Comparison of ENCODE assay signal across 8 cellular contexts in genomic region chr19:54029930-54030490, GRCh38. TPM values are rescaled to one million over a fixed set of nuclear protein-coding genes. Genes with fewer than 3 reads are reported as not detected.
DNase-seq lines count a peak whose midpoint lies in the region; ATAC-seq, FAIRE-seq and TF ChIP-seq lines count a peak whose summit lies in the region.

No MANE protein-coding gene starts in this region.

- intact Hi-C loops in activated CD4-positive, alpha-beta memory T cell treated with anti-CD3 and anti-CD28 coated beads for 36 hours (cut with micrococcal nuclease), result no loop called here
- intact Hi-C loops in natural killer cell (cut with micrococcal nuclease), result no loop called here

- H3K56ac ChIP-seq in H1 (replicated peaks; ENCODE audit: insufficient read length, low read depth, low read length), result no peak overlapping the region

- H4K8ac ChIP-seq in H1 (ENCODE audit: extremely low read depth, insufficient read depth, low read length), result no peak overlapping the region

- WGBS in H1 (ENCODE audit: extremely low coverage in 1 of 2, insufficient coverage in 1 of 2, insufficient read length in 1 of 2, insufficient replicate concordance in 2 of 2, low coverage in 1 of 2, low lambda C conversion rate in 2 of 2, missing lambda C conversion rate in 1 of 2), 2 experiments, result 43% methylated on average over 9 of the region's 9 CpGs; no CpG with 5 or more reads in 1 of the 2 experiments

- no peak overlapping the region for H3K4ac ChIP-seq in H1 (replicated peaks; ENCODE audit: insufficient read length, low read depth, low read length)

- no peaks in the 10 kb centered on the region for H3K9me3 Mint-ChIP-seq in activated CD4-positive, alpha-beta memory T cell treated with anti-CD3 and anti-CD28 coated beads for 36 hours
- no peaks in the 10 kb centered on the region for H3K9me3 Mint-ChIP-seq in natural killer cell

- no peak overlapping the region for H3K9ac ChIP-seq in H1 (replicated peaks in 1 of 4; ENCODE audit: extremely low read depth in 1 of 4, low read depth in 3 of 4, low read length in 3 of 4)

- TF ChIP-seq POLR2A in H1 (IDR thresholded peaks at IDR 0.05; ENCODE audit: control extremely low read depth in 1 of 2, low read depth in 2 of 2, low read length in 2 of 2), result no peak

- no peaks in the 10 kb centered on the region for H3K23me2 ChIP-seq in H1 (ENCODE audit: low read depth, low read length)

- peak; percentile 82 to 85 for TF ChIP-seq RAD21 in H1 (IDR thresholded peaks at IDR 0.05 in 1 of 2, conservative IDR thresholded peaks at IDR 0.05 in 1 of 2; ENCODE audit: low read depth in 2 of 2, low read length in 2 of 2)

- no peaks in the 10 kb centered on the region for H3K79me2 ChIP-seq in H1 (ENCODE audit: control insufficient read depth in 1 of 2, insufficient read depth in 2 of 2, low read length in 2 of 2)

- no peak for TF ChIP-seq EP300 in H1 (IDR thresholded peaks at IDR 0.05; ENCODE audit: borderline replicate concordance in 1 of 2, low read depth in 2 of 2, low read length in 2 of 2)

- no peak overlapping the region for H4K5ac ChIP-seq in H1 (ENCODE audit: insufficient read length, low read depth, low read length)

- FAIRE-seq in H1 (lab: Jason Lieb, UNC), result peak; percentile 95

- H2BK5ac ChIP-seq in H1 (ENCODE audit: low read depth, low read length), result no peak overlapping the region; the same call in 1 of the 2 replicates

- TF ChIP-seq CTCF in H1 (IDR thresholded peaks at IDR 0.05; ENCODE audit: control extremely low read depth in 1 of 3, insufficient read depth in 1 of 3, low read depth in 1 of 3, low read length in 3 of 3) (peak; percentile 43 to 79 (median 75)), natural killer cell (IDR thresholded peaks at IDR 0.05) (peak; percentile 58)

- no peaks in the 10 kb centered on the region for H3K4me1 Mint-ChIP-seq in activated CD4-positive, alpha-beta memory T cell treated with anti-CD3 and anti-CD28 coated beads for 36 hours (ENCODE audit: low read depth)
- H3K4me1 Mint-ChIP-seq in natural killer cell, result peaks cover 9% of the 10 kb centered on the region in 2 donors

- no peaks in the 10 kb centered on the region for H3K9me3 ChIP-seq in H1 (ENCODE audit: insufficient read depth in 2 of 2, low read depth in 1 of 2, low read length in 1 of 2)

- H2BK20ac ChIP-seq in H1 (ENCODE audit: low read length), result 0 out of 2 replicates have a peak overlapping the region, but pooled peaks have one; percentile 86

- H2AFZ ChIP-seq in H1 (ENCODE audit: low read length), result no peak overlapping the region

- H3K27me3 ChIP-seq in H1 (replicated peaks in 1 of 4; ENCODE audit: control insufficient read depth in 3 of 4, extremely low read depth in 1 of 4, insufficient read depth in 3 of 4, low read length in 3 of 4), result no peaks in the 10 kb centered on the region

- no peak overlapping the region for H3K14ac ChIP-seq in H1 (ENCODE audit: insufficient read length)

- H2BK12ac ChIP-seq in H1 (ENCODE audit: low read depth, low read length), result no peak overlapping the region

- ATAC-seq in natural killer cell (peak in 1 of 3 donors; percentile 45), HG03108 (IDR thresholded peaks at IDR 0.05; ENCODE audit: unreplicated experiment) (no peak)

- no peaks in the 10 kb centered on the region for H4K20me1 ChIP-seq in H1 (replicated peaks in 1 of 2; ENCODE audit: control insufficient read depth in 1 of 2, insufficient read depth in 2 of 2, low read length in 2 of 2)

- no peak overlapping the region for H2AK5ac ChIP-seq in H1 (ENCODE audit: low read depth, low read length)

- no peak overlapping the region for H3K27ac Mint-ChIP-seq in activated CD4-positive, alpha-beta memory T cell treated with anti-CD3 and anti-CD28 coated beads for 36 hours
- no peak overlapping the region for H3K27ac Mint-ChIP-seq in natural killer cell

- POLR2A ChIA-PET in activated CD4-positive, alpha-beta memory T cell treated with anti-CD3 and anti-CD28 coated beads for 36 hours (lab: Charles Lee), result no interaction called here
- POLR2A ChIA-PET in H1 (lab: Charles Lee; ENCODE audit: partially characterized antibody), result interaction anchor here (0.6 to 1.3 kb wide), 5 partner anchors 12 to 63 kb away, joined by 3 to 4 read pairs (median 4); no protein-coding TSS in a partner anchor

- no peak overlapping the region for H2BK15ac ChIP-seq in H1 (ENCODE audit: low read length)

- H3K18ac ChIP-seq in H1 (ENCODE audit: extremely low read depth, low read length), result no peak overlapping the region

- CTCF ChIA-PET in activated CD4-positive, alpha-beta memory T cell treated with anti-CD3 and anti-CD28 coated beads for 36 hours (lab: Charles Lee), result interaction anchor here (0.6 to 1.9 kb wide), 26 partner anchors 10 to 239 kb away, joined by 3 to 23 read pairs (median 4); partner anchors contain the start of genes MYADM and PRKCG
- CTCF ChIA-PET in H1 (lab: Charles Lee; ENCODE audit: partially characterized antibody), result interaction anchor here (0.6 to 6.2 kb wide), 45 partner anchors 9 to 256 kb away, joined by 3 to 36 read pairs (median 5); no protein-coding TSS in a partner anchor

- H3K4me2 ChIP-seq in H1 (ENCODE audit: insufficient read depth in 1 of 2, low read depth in 2 of 2, low read length in 2 of 2), result no peak overlapping the region; a peak in 1 of 4 replicates

- H3K27me3 Mint-ChIP-seq in activated CD4-positive, alpha-beta memory T cell treated with anti-CD3 and anti-CD28 coated beads for 36 hours, result peaks cover 24% of the 10 kb centered on the region
- H3K27me3 Mint-ChIP-seq in natural killer cell (ENCODE audit: low read depth in 2 of 2), result peaks cover 11 to 14% of the 10 kb centered on the region in 2 donors

- no peaks in the 10 kb centered on the region for H3K36me3 ChIP-seq in H1 (ENCODE audit: control insufficient read depth in 2 of 4, insufficient read depth in 4 of 4, low read length in 3 of 4)

- DNase-seq in NOMO-1 treated with DMSO at 0.1 percent for 48 hours (lab: John Stamatoyannopoulos, UW; ENCODE audit: unreplicated experiment) (peak; percentile 42), NOMO-1 treated with dmso at 0.1 percent for 144 hours (lab: John Stamatoyannopoulos, UW; ENCODE audit: unreplicated experiment) (no peak), NCI-H2171 (lab: John Stamatoyannopoulos, UW) (peak; percentile 10), H1 (ENCODE audit: low read depth in 1 of 2, low spot score in 2 of 2) (peak; percentile 50 to 86), natural killer cell (peak; percentile 43), superior temporal gyrus (ENCODE audit: extremely low spot score) (peak; percentile 81)
- DNase-seq in activated CD4-positive, alpha-beta memory T cell treated with anti-CD3 and anti-CD28 coated beads for 36 hours, result peak; percentile 67

- no peak overlapping the region for H3K27ac ChIP-seq in H1 (ENCODE audit: low read depth, low read length)

- no peaks in the 10 kb centered on the region for H3K79me1 ChIP-seq in H1 (ENCODE audit: low read depth, low read length)

- H3K23ac ChIP-seq in H1 (ENCODE audit: insufficient read length), result no peak overlapping the region

- no peaks in the 10 kb centered on the region for H3K36me3 Mint-ChIP-seq in activated CD4-positive, alpha-beta memory T cell treated with anti-CD3 and anti-CD28 coated beads for 36 hours
- H3K36me3 Mint-ChIP-seq in natural killer cell, result no peaks in the 10 kb centered on the region

- H3K4me3 Mint-ChIP-seq in activated CD4-positive, alpha-beta memory T cell treated with anti-CD3 and anti-CD28 coated beads for 36 hours, result no peak overlapping the region
- no peak overlapping the region for H3K4me3 Mint-ChIP-seq in natural killer cell

- H2BK120ac ChIP-seq in H1 (replicated peaks; ENCODE audit: low read depth, low read length), result no peak overlapping the region

- peak overlapping the region; percentile 76 for H4K91ac ChIP-seq in H1 (replicated peaks; ENCODE audit: insufficient read length, low read length)

- no peak overlapping the region for H3K4me3 ChIP-seq in H1 (ENCODE audit: extremely low read depth in 1 of 4, insufficient read depth in 2 of 4, low read depth in 3 of 4, low read length in 4 of 4)

- H3K4me1 ChIP-seq in H1 (replicated peaks in 1 of 4; ENCODE audit: control insufficient read depth in 3 of 4, insufficient read depth in 4 of 4, low read length in 3 of 4), result peaks cover 2 to 8% (median 4%) of the 10 kb centered on the region in 4 experiments; a peak in 6 of 7 replicates

RNA-seq across cellular contexts. Expression of gene VSTM1, which starts 33.7 kb away (rescaled TPM):
- total RNA-seq in activated CD4-positive, alpha-beta memory T cell treated with anti-CD3 and anti-CD28 coated beads for 36 hours, result not detected
- 0.65 TPM in 1 of 2 replicates, not detected in the other for total RNA-seq in H1 (2021; fragmentation: NEBNext Ultra II Directional; extraction: Animal tissue kit (Norgen Biotek cat#: 25700))
- polyA plus RNA-seq in H1 (2011; rRNA removed), result 0.12 and 0.17 TPM in 2 replicates
- polyA plus RNA-seq in H1 (2011; cell fraction: cytosol; rRNA removed), result 0.36 TPM
- 0.34 TPM for polyA plus RNA-seq in H1 (2011; cell fraction: nucleus; rRNA removed)
- 0.36 to 0.58 TPM in 2 of 4 replicates, not detected in the others for polyA plus RNA-seq in H1 (2012, experiment 1 of 2)
- not detected for polyA plus RNA-seq in H1 (2012, experiment 2 of 2)
- polyA plus RNA-seq in H1 (2013, experiment 1 of 2), result 2.7 TPM
- 3.8 TPM for polyA plus RNA-seq in H1 (2013, experiment 2 of 2)
- not detected in 2 replicates for polyA minus RNA-seq in H1 (2011; rRNA and poly(A)+ RNA removed)
- polyA minus RNA-seq in H1 (2011; cell fraction: cytosol; rRNA and poly(A)+ RNA removed), result not detected
- not detected for polyA minus RNA-seq in H1 (2011; cell fraction: nucleus; rRNA and poly(A)+ RNA removed)
- total RNA-seq in natural killer cell, result 1 to 10 TPM in 2 of 3 donors, under 1 TPM in 1; 0.72 to 2.8 (median 2.7) TPM

RNA-seq across cellular contexts. Expression of gene CACNG6, which starts 38.6 kb away (rescaled TPM):
- total RNA-seq in activated CD4-positive, alpha-beta memory T cell treated with anti-CD3 and anti-CD28 coated beads for 36 hours, result not detected
- total RNA-seq in H1 (2021; fragmentation: NEBNext Ultra II Directional; extraction: Animal tissue kit (Norgen Biotek cat#: 25700)), result 1.2 and 1.4 TPM in 2 replicates
- polyA plus RNA-seq in H1 (2011; rRNA removed), result 1.6 and 2.9 TPM in 2 replicates
- 1.8 TPM for polyA plus RNA-seq in H1 (2011; cell fraction: cytosol; rRNA removed)
- polyA plus RNA-seq in H1 (2011; cell fraction: nucleus; rRNA removed), result 4.3 TPM
- polyA plus RNA-seq in H1 (2012, experiment 1 of 2), result 1.1 to 1.9 TPM (median 1.5 TPM) in 4 replicates
- 0.81 TPM for polyA plus RNA-seq in H1 (2012, experiment 2 of 2)
- 2.3 TPM for polyA plus RNA-seq in H1 (2013, experiment 1 of 2)
- 2.1 TPM for polyA plus RNA-seq in H1 (2013, experiment 2 of 2)
- 0.22 and 0.25 TPM in 2 replicates for polyA minus RNA-seq in H1 (2011; rRNA and poly(A)+ RNA removed)
- not detected for polyA minus RNA-seq in H1 (2011; cell fraction: cytosol; rRNA and poly(A)+ RNA removed)
- polyA minus RNA-seq in H1 (2011; cell fraction: nucleus; rRNA and poly(A)+ RNA removed), result 0.80 TPM
- 10 to 100 TPM in 1 of 3 donors, not detected in 2; 11.5 TPM for total RNA-seq in natural killer cell

RNA-seq across cellular contexts. Expression of gene TARM1, which starts 51.2 kb away (rescaled TPM):
- not detected for total RNA-seq in activated CD4-positive, alpha-beta memory T cell treated with anti-CD3 and anti-CD28 coated beads for 36 hours
- not detected in 2 replicates for total RNA-seq in H1 (2021; fragmentation: NEBNext Ultra II Directional; extraction: Animal tissue kit (Norgen Biotek cat#: 25700))
- polyA plus RNA-seq in H1 (2011; rRNA removed), result not detected in 2 replicates
- polyA plus RNA-seq in H1 (2011; cell fraction: cytosol; rRNA removed), result not detected
- not detected for polyA plus RNA-seq in H1 (2011; cell fraction: nucleus; rRNA removed)
- polyA plus RNA-seq in H1 (2012, experiment 1 of 2), result not detected in 4 replicates
- not detected for polyA plus RNA-seq in H1 (2012, experiment 2 of 2)
- polyA plus RNA-seq in H1 (2013, experiment 1 of 2), result not detected
- polyA plus RNA-seq in H1 (2013, experiment 2 of 2), result not detected
- polyA minus RNA-seq in H1 (2011; rRNA and poly(A)+ RNA removed), result not detected in 2 replicates
- polyA minus RNA-seq in H1 (2011; cell fraction: cytosol; rRNA and poly(A)+ RNA removed), result not detected
- not detected for polyA minus RNA-seq in H1 (2011; cell fraction: nucleus; rRNA and poly(A)+ RNA removed)
- not detected for total RNA-seq in natural killer cell
